Comparison of ENCODE assay signal across 18 cellular contexts in the genomic region with DNA sequence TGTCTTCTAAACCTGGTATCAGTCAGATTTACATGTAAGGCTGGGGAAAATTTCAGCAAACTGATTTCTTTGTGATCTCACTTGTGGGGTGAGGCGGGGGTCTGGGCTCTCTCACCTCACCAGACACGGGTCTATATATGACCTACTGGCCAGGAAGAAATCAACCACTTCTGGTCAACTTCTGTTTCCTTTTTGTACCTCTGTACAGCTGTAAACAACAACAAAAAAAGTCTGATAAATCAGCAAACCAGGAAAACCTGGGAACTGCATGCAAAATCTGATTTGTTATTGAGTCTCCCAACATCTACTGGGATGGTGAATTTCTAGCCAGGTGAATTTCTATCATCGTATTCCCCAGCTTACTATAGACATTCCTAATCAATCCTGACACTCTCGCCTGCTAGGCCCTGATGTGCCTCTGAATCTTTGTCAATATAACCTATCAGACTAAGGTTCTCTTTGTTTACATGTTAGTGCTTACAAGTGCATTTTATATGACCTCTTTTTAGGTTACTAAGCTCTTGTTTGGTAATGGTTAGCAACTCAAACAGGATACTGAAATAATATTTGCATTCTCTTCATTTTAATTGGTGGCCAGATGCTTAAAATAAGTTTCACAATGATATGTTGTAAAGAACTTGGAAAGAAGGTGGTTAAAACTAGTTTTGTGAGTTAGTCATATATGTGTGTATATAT.
DNase-seq lines count a peak whose midpoint lies in the region; ATAC-seq, FAIRE-seq and TF ChIP-seq lines count a peak whose summit lies in the region.
"Had no signal": no experiment of that assay in that cellular context is flagged by ENCODE, and none has a peak within 500 bp of the region (broad histone marks: within the 10 kb centered on the region; RNA-seq: fewer than 3 reads in every experiment).

No MANE protein-coding gene starts in this region.

- H3K27ac ChIP-seq in liver (ENCODE audit: low read depth in 1 of 2, low read length in 2 of 2) (no peak overlapping the region), HepG2 (ENCODE audit: extremely low read length, insufficient read depth, low read length) (no peak overlapping the region), KOPT-K1 (ENCODE audit: low read depth, low read length, poor library complexity, severe bottlenecking) (peak overlapping the region; percentile 50), endodermal cell (ENCODE audit: low read depth, low read length) (no peak overlapping the region)
- H3K27ac ChIP-seq: KMS-11 had no signal

- H4K20me1 ChIP-seq in HepG2 (ENCODE audit: insufficient read depth, low read length), result no peaks in the 10 kb centered on the region

- TF ChIP-seq RAD21 in liver (IDR thresholded peaks at IDR 0.05), result no peak
- TF ChIP-seq RAD21 in HepG2 (CRISPR knock-in tag; IDR thresholded peaks at IDR 0.05), result no peak

- H3K4me3 ChIP-seq in liver (ENCODE audit: low read depth in 1 of 3, low read length in 3 of 3) (no peak overlapping the region), HepG2 (replicated peaks in 1 of 3; ENCODE audit: insufficient read depth in 1 of 3, low read depth in 2 of 3, low read length in 3 of 3) (no peak overlapping the region), endodermal cell (ENCODE audit: low read length) (no peak overlapping the region)

- CTCF ChIA-PET in HepG2 (lab: Yijun Ruan, JAX; ENCODE audit: low intra/inter-chr PET ratio, low total read pairs), result interaction anchor here (0.8 kb wide), 1 partner anchor 143 kb away, joined by 3 read pairs; no protein-coding TSS in a partner anchor

- H3K4me2 ChIP-seq in HepG2 (ENCODE audit: low read depth, low read length), result no peak overlapping the region
- H3K4me2 ChIP-seq: KMS-11 had no signal

- no peak for FAIRE-seq in HepG2 (lab: Jason Lieb, UNC)
- FAIRE-seq: urothelium cell line had no signal

- H3K4me1 Mint-ChIP-seq in endodermal cell, result peaks cover 11% of the 10 kb centered on the region
- H3K4me1 Mint-ChIP-seq in T-helper 2 cell treated with Interferon-gamma antibody and Interleukin-4, amounts not matched to agents 5 μg/mL and 100 μg/mL, for 36 hours (ENCODE audit: low read depth), result peaks cover 14% of the 10 kb centered on the region
- no peaks in the 10 kb centered on the region for H3K4me1 Mint-ChIP-seq in osteocyte (ENCODE audit: unreplicated experiment)

- H3K79me2 ChIP-seq in HepG2 (ENCODE audit: insufficient read depth, low read length), result no peaks in the 10 kb centered on the region

- H3K27ac Mint-ChIP-seq in endodermal cell (peak overlapping the region; percentile 44), osteocyte (ENCODE audit: unreplicated experiment) (no peak overlapping the region)
- H3K27ac Mint-ChIP-seq in T-helper 2 cell treated with Interferon-gamma antibody and Interleukin-4, amounts not matched to agents 5 μg/mL and 100 μg/mL, for 36 hours, result no peak overlapping the region
- H3K27ac Mint-ChIP-seq: activated naive CD4-positive, alpha-beta T cell treated with anti-CD3 and anti-CD28 coated beads for 36 hours had no signal

- DNase-seq in HepG2 (ENCODE audit: low spot score) (no peak), endodermal cell (no peak), iPS-NIHi7 (ENCODE audit: extremely low spot score) (no peak), osteocyte (ENCODE audit: extremely low spot score, unreplicated experiment) (no peak)
- no peak for DNase-seq in T-helper 2 cell treated with Interferon-gamma antibody and Interleukin-4, amounts not matched to agents 5 μg/mL and 100 μg/mL, for 36 hours (ENCODE audit: low spot score)
- DNase-seq: activated naive CD4-positive, alpha-beta T cell treated with anti-CD3 and anti-CD28 coated beads for 36 hours; cortex of kidney; NCI-H2227 treated with DMSO at 0.1 percent for 48 hours; SIG-M5; stimulated activated CD4-positive, alpha-beta T cell treated with anti-CD3 and anti-CD28 coated beads, Interleukin-15, amount 100 ng/mL, for 24 hours had no signal

- no peaks in the 10 kb centered on the region for H3K27me3 Mint-ChIP-seq in endodermal cell (ENCODE audit: insufficient read depth)
- H3K27me3 Mint-ChIP-seq in T-helper 2 cell treated with Interferon-gamma antibody and Interleukin-4, amounts not matched to agents 5 μg/mL and 100 μg/mL, for 36 hours (ENCODE audit: low read depth), result no peaks in the 10 kb centered on the region
- H3K27me3 Mint-ChIP-seq in osteocyte (ENCODE audit: unreplicated experiment), result peaks cover 2% of the 10 kb centered on the region
- H3K27me3 Mint-ChIP-seq: naive thymus-derived CD8-positive, alpha-beta T cell; stimulated activated naive CD8-positive, alpha-beta T cell treated with anti-CD3 and anti-CD28 coated beads, Interleukin-15, amount 100 ng/mL, for 72 hours had no signal

- no peak for ATAC-seq in HepG2
- no peak for ATAC-seq in HG03025 (IDR thresholded peaks at IDR 0.05; ENCODE audit: low FRiP score, unreplicated experiment)

- intact Hi-C loops in HepG2 (cut with micrococcal nuclease; ENCODE audit: unreplicated experiment), result loop anchor here (1.0 kb wide), 2 partner anchors 142 to 482 kb away; no protein-coding TSS in a partner anchor

- no peak for TF ChIP-seq POLR2A in HepG2 (IDR thresholded peaks at IDR 0.05; ENCODE audit: insufficient read depth in 1 of 2, low read depth in 2 of 2, low read length in 2 of 2)

- no peaks in the 10 kb centered on the region for H3K27me3 ChIP-seq in liver (ENCODE audit: control insufficient read depth in 4 of 4, insufficient read depth in 4 of 4, low read length in 3 of 4)
- H3K27me3 ChIP-seq in HepG2 (ENCODE audit: control insufficient read depth in 1 of 2, insufficient read depth in 2 of 2, low read length in 2 of 2), result 0 out of 5 replicates have a peak, but pooled peaks cover 0 to 2% of the 10 kb centered on the region in 2 experiments
- no peaks in the 10 kb centered on the region for H3K27me3 ChIP-seq in endodermal cell (ENCODE audit: control insufficient read depth, insufficient read depth, low read length, poor library complexity, severe bottlenecking)

- WGBS in liver, result 41% methylated on average over 4 of the region's 4 CpGs
- WGBS in HepG2 (ENCODE audit: low lambda C conversion rate), result 32% methylated on average over 4 of the region's 4 CpGs
- 73 to 100% methylated on average over 1 to 4 of the region's 4 CpGs for WGBS in endodermal cell (ENCODE audit: insufficient coverage in 1 of 2, insufficient read length in 1 of 2), 2 experiments

- no peaks in the 10 kb centered on the region for H3K36me3 Mint-ChIP-seq in endodermal cell (ENCODE audit: low read depth)
- H3K36me3 Mint-ChIP-seq in T-helper 2 cell treated with Interferon-gamma antibody and Interleukin-4, amounts not matched to agents 5 μg/mL and 100 μg/mL, for 36 hours (ENCODE audit: low read depth), result no peaks in the 10 kb centered on the region
- no peaks in the 10 kb centered on the region for H3K36me3 Mint-ChIP-seq in osteocyte (ENCODE audit: unreplicated experiment)
- H3K36me3 Mint-ChIP-seq: immature natural killer cell; naive thymus-derived CD8-positive, alpha-beta T cell had no signal

- H2AFZ ChIP-seq in HepG2 (ENCODE audit: low read length), result no peak overlapping the region

- POLR2A ChIA-PET in HepG2 (lab: Yijun Ruan, JAX), result no interaction called here

- no peak overlapping the region for H3K4me3 Mint-ChIP-seq in endodermal cell
- H3K4me3 Mint-ChIP-seq in T-helper 2 cell treated with Interferon-gamma antibody and Interleukin-4, amounts not matched to agents 5 μg/mL and 100 μg/mL, for 36 hours, result no peak overlapping the region
- H3K4me3 Mint-ChIP-seq in osteocyte (ENCODE audit: unreplicated experiment), result no peak overlapping the region
- H3K4me3 Mint-ChIP-seq: activated naive CD4-positive, alpha-beta T cell treated with anti-CD3 and anti-CD28 coated beads for 36 hours; immature natural killer cell; naive thymus-derived CD8-positive, alpha-beta T cell; stimulated activated naive CD8-positive, alpha-beta T cell treated with anti-CD3 and anti-CD28 coated beads, Interleukin-15, amount 100 ng/mL, for 72 hours had no signal

- TF ChIP-seq EP300 in HepG2 (IDR thresholded peaks at IDR 0.05; ENCODE audit: low read depth in 2 of 2, low read length in 2 of 2), result no peak
- no peak for TF ChIP-seq EP300 in HepG2 (CRISPR knock-in tag; IDR thresholded peaks at IDR 0.05; ENCODE audit: borderline replicate concordance)

- no peak overlapping the region for H3K9ac ChIP-seq in liver (ENCODE audit: low read depth in 1 of 2, low read length in 2 of 2)
- H3K9ac ChIP-seq in HepG2 (ENCODE audit: insufficient read depth, low read depth, low read length), result no peak overlapping the region
- no peak overlapping the region for H3K9ac ChIP-seq in endodermal cell (ENCODE audit: extremely low read depth, low read length, poor library complexity, severe bottlenecking)
- H3K9ac ChIP-seq: KMS-11 had no signal

- TF ChIP-seq CTCF in liver (IDR thresholded peaks at IDR 0.05; ENCODE audit: low read depth, low read length, missing input control), result no peak
- TF ChIP-seq CTCF in HepG2 (CRISPR knock-in tag; IDR thresholded peaks at IDR 0.05), result no peak
- TF ChIP-seq CTCF in endodermal cell (conservative IDR thresholded peaks at IDR 0.05), result no peak
- no peak for TF ChIP-seq CTCF in osteocyte (IDR thresholded peaks at IDR 0.05)

- H3K4me1 ChIP-seq in liver (ENCODE audit: control insufficient read depth in 4 of 4, insufficient read depth in 4 of 4, low read length in 3 of 4), result peaks cover 3 to 29% (median 18%) of the 10 kb centered on the region in 4 donors
- no peaks in the 10 kb centered on the region for H3K4me1 ChIP-seq in HepG2 (ENCODE audit: insufficient read depth, low read length)
- no peaks in the 10 kb centered on the region for H3K4me1 ChIP-seq in endodermal cell (ENCODE audit: control insufficient read depth, insufficient read depth, low read length)

- in situ Hi-C loops in HepG2 (cut with HindIII; ENCODE audit: extremely low pct_ligation_motif_present, low pct_unique_long_range_greater_than_20kb), result no loop called here

- no peaks in the 10 kb centered on the region for H3K9me3 ChIP-seq in liver (ENCODE audit: control insufficient read depth in 4 of 4, low read length in 3 of 4)
- no peaks in the 10 kb centered on the region for H3K9me3 ChIP-seq in HepG2 (ENCODE audit: low read length)
- no peaks in the 10 kb centered on the region for H3K9me3 ChIP-seq in KOPT-K1 (ENCODE audit: insufficient read depth, low read length, poor library complexity, severe bottlenecking)
- H3K9me3 ChIP-seq in endodermal cell (ENCODE audit: control insufficient read depth, low read length), result no peaks in the 10 kb centered on the region

- BruUV-seq in HepG2 (replicated peaks; lab: Mats Ljungman, UMichigan), result no TSS peak

- H3K36me3 ChIP-seq in liver (ENCODE audit: control insufficient read depth in 4 of 4, insufficient read depth in 3 of 4, low read depth in 1 of 4, low read length in 3 of 4) (no peaks in the 10 kb centered on the region), HepG2 (replicated peaks in 1 of 2; ENCODE audit: control insufficient read depth in 1 of 2, insufficient read depth in 2 of 2, low read length in 2 of 2) (no peaks in the 10 kb centered on the region), KOPT-K1 (ENCODE audit: insufficient read depth, low read length) (no peaks in the 10 kb centered on the region), endodermal cell (ENCODE audit: control insufficient read depth, insufficient read depth, low read length) (no peaks in the 10 kb centered on the region)

- H3K9me3 Mint-ChIP-seq in endodermal cell (no peaks in the 10 kb centered on the region), osteocyte (ENCODE audit: unreplicated experiment) (no peaks in the 10 kb centered on the region)
- no peaks in the 10 kb centered on the region for H3K9me3 Mint-ChIP-seq in T-helper 2 cell treated with Interferon-gamma antibody and Interleukin-4, amounts not matched to agents 5 μg/mL and 100 μg/mL, for 36 hours
- H3K9me3 Mint-ChIP-seq: activated naive CD4-positive, alpha-beta T cell treated with anti-CD3 and anti-CD28 coated beads for 36 hours; immature natural killer cell; naive thymus-derived CD8-positive, alpha-beta T cell; stimulated activated naive CD8-positive, alpha-beta T cell treated with anti-CD3 and anti-CD28 coated beads, Interleukin-15, amount 100 ng/mL, for 72 hours had no signal
